17 cellular contexts compared by ENCODE assay signal in the genomic region with DNA sequence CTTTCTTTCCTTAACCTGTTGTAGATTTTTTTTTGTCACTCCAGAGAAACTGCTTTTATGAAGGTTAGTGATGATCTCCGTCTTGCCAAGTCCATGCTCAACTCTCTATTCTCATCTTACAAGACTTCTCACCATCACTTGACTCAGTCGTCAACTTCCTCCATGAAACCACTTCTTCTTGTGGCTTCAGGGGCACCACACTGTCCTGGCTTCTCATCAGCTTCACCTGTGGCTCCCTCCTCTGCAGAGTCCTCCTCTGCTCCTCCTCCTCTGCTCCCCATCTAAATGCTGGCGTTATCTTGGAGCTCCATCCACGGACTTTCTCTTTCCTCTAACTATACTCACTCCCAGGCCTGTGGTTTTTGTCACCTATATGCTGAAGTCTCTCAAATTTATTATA.
DNase-seq lines count a peak whose midpoint lies in the region; ATAC-seq and TF ChIP-seq lines count a peak whose summit lies in the region.
"Had no signal": no experiment of that assay in that cellular context is flagged by ENCODE, and none has a peak within 500 bp of the region (broad histone marks: within the 10 kb centered on the region; RNA-seq: fewer than 3 reads in every experiment).

No MANE protein-coding gene starts in this region.

- peaks cover 25 to 79% (median 54%) of the 10 kb centered on the region in 4 donors for H3K4me1 Mint-ChIP-seq in CD4-positive, CD25-positive, alpha-beta regulatory T cell
- peaks cover 77% of the 10 kb centered on the region for H3K4me1 Mint-ChIP-seq in T-helper 2 cell treated with Interferon-gamma antibody and Interleukin-4, amounts not matched to agents 5 μg/mL and 100 μg/mL, for 36 hours (ENCODE audit: low read depth)
- H3K4me1 Mint-ChIP-seq in memory B cell (peaks cover 32% of the 10 kb centered on the region), glutamatergic neuron (ENCODE audit: low read depth, unreplicated experiment) (peaks cover 2% of the 10 kb centered on the region)

- DNase-seq in SKM-1 treated with dmso at 0.1 percent for 144 hours (lab: John Stamatoyannopoulos, UW; ENCODE audit: unreplicated experiment), result peak; percentile 40
- DNase-seq in SKM-1 (lab: John Stamatoyannopoulos, UW; ENCODE audit: unreplicated experiment), result no peak
- peak in 1 of 3 donors; percentile 47 for DNase-seq in CD4-positive, CD25-positive, alpha-beta regulatory T cell
- peak; percentile 38 for DNase-seq in T-helper 2 cell treated with Interferon-gamma antibody and Interleukin-4, amounts not matched to agents 5 μg/mL and 100 μg/mL, for 36 hours (ENCODE audit: low spot score)
- DNase-seq in memory B cell (ENCODE audit: low spot score in 2 of 2), result peak in 1 of 2 donors; percentile 16
- no peak for DNase-seq in glutamatergic neuron
- no peak for DNase-seq in mesenteric fat pad (ENCODE audit: low spot score)
- no peak for DNase-seq in NCI-H2227 treated with DMSO at 0.1 percent for 48 hours (lab: John Stamatoyannopoulos, UW)
- DNase-seq: activated gamma-delta T cell treated with Interleukin-2 at 50 U/mL for 16 hours, dorsolateral prefrontal cortex, lower lobe of right lung, NCI-H146, NCI-H510A had no signal

- peaks cover 0 to 17% (median 8%) of the 10 kb centered on the region in 7 donors for H3K9me3 Mint-ChIP-seq in CD4-positive, CD25-positive, alpha-beta regulatory T cell
- H3K9me3 Mint-ChIP-seq in T-helper 2 cell treated with Interferon-gamma antibody and Interleukin-4, amounts not matched to agents 5 μg/mL and 100 μg/mL, for 36 hours, result peaks cover 24% of the 10 kb centered on the region
- H3K9me3 Mint-ChIP-seq in memory B cell, result peaks cover 7% of the 10 kb centered on the region
- peaks cover 15% of the 10 kb centered on the region for H3K9me3 Mint-ChIP-seq in glutamatergic neuron (ENCODE audit: unreplicated experiment)

- no peaks in the 10 kb centered on the region for H3K36me3 ChIP-seq in CD4-positive, CD25-positive, alpha-beta regulatory T cell (ENCODE audit: control insufficient read depth, insufficient read depth, low read length)
- H3K36me3 ChIP-seq: esophagus muscularis mucosa, lower lobe of right lung, tibial nerve had no signal

- no peak for ATAC-seq in CD4-positive, CD25-positive, alpha-beta regulatory T cell (ENCODE audit: low read depth in 2 of 2)
- ATAC-seq in memory B cell (ENCODE audit: low read depth), result peak; percentile 61
- ATAC-seq: lower lobe of right lung had no signal

- H3K27me3 ChIP-seq in CD4-positive, CD25-positive, alpha-beta regulatory T cell (ENCODE audit: control insufficient read depth, insufficient read depth, low read length), result no peaks in the 10 kb centered on the region
- H3K27me3 ChIP-seq: dorsolateral prefrontal cortex, esophagus muscularis mucosa, tibial nerve had no signal

- peak overlapping the region in 3 of 4 donors; percentile 2 to 51 (median 6) for H3K4me3 Mint-ChIP-seq in CD4-positive, CD25-positive, alpha-beta regulatory T cell
- peak overlapping the region; percentile 70 for H3K4me3 Mint-ChIP-seq in T-helper 2 cell treated with Interferon-gamma antibody and Interleukin-4, amounts not matched to agents 5 μg/mL and 100 μg/mL, for 36 hours
- H3K4me3 Mint-ChIP-seq in memory B cell (peak overlapping the region; percentile 59), glutamatergic neuron (ENCODE audit: unreplicated experiment) (no peak overlapping the region)

- peaks cover 5 to 11% of the 10 kb centered on the region in 2 experiments for H3K9me3 ChIP-seq in CD4-positive, CD25-positive, alpha-beta regulatory T cell (ENCODE audit: control insufficient read depth in 2 of 2, low read length in 2 of 2)

- H3K4me1 ChIP-seq in CD4-positive, CD25-positive, alpha-beta regulatory T cell (ENCODE audit: control insufficient read depth, insufficient read depth, low read length, poor library complexity, severe bottlenecking), result peaks cover 18% of the 10 kb centered on the region

- H3K27ac ChIP-seq in CD4-positive, CD25-positive, alpha-beta regulatory T cell (ENCODE audit: insufficient read depth, low read length, poor library complexity, severe bottlenecking), result no peak overlapping the region
- H3K27ac ChIP-seq: C4-2B, dorsolateral prefrontal cortex, esophagus muscularis mucosa, HL-60, lower lobe of right lung, tibial nerve had no signal

- H3K4me3 ChIP-seq in CD4-positive, CD25-positive, alpha-beta regulatory T cell (ENCODE audit: low read depth, low read length), result no peak overlapping the region
- H3K4me3 ChIP-seq: dorsolateral prefrontal cortex, esophagus muscularis mucosa, lower lobe of right lung, tibial nerve had no signal

- peaks cover 20% of the 10 kb centered on the region for H3K27me3 Mint-ChIP-seq in CD4-positive, CD25-positive, alpha-beta regulatory T cell
- H3K27me3 Mint-ChIP-seq in T-helper 2 cell treated with Interferon-gamma antibody and Interleukin-4, amounts not matched to agents 5 μg/mL and 100 μg/mL, for 36 hours (ENCODE audit: low read depth), result no peaks in the 10 kb centered on the region
- H3K27me3 Mint-ChIP-seq in memory B cell (no peaks in the 10 kb centered on the region), glutamatergic neuron (ENCODE audit: unreplicated experiment) (no peaks in the 10 kb centered on the region)

- peaks cover 9% of the 10 kb centered on the region for H3K36me3 Mint-ChIP-seq in CD4-positive, CD25-positive, alpha-beta regulatory T cell
- H3K36me3 Mint-ChIP-seq in T-helper 2 cell treated with Interferon-gamma antibody and Interleukin-4, amounts not matched to agents 5 μg/mL and 100 μg/mL, for 36 hours (ENCODE audit: low read depth), result peaks cover 37% of the 10 kb centered on the region
- H3K36me3 Mint-ChIP-seq in memory B cell (peaks cover 17% of the 10 kb centered on the region), glutamatergic neuron (ENCODE audit: unreplicated experiment) (peaks cover 40% of the 10 kb centered on the region)

- TF ChIP-seq CTCF in glutamatergic neuron (IDR thresholded peaks at IDR 0.05; ENCODE audit: partially characterized antibody, unreplicated experiment), result no peak

- H3K27ac Mint-ChIP-seq in CD4-positive, CD25-positive, alpha-beta regulatory T cell, result peak overlapping the region in 2 of 3 donors; percentile 49 to 54
- peak overlapping the region; percentile 49 for H3K27ac Mint-ChIP-seq in T-helper 2 cell treated with Interferon-gamma antibody and Interleukin-4, amounts not matched to agents 5 μg/mL and 100 μg/mL, for 36 hours
- H3K27ac Mint-ChIP-seq in memory B cell (peak overlapping the region; percentile 87), glutamatergic neuron (ENCODE audit: unreplicated experiment) (no peak overlapping the region)

Comparison
In these comparisons a context has a peak if more than half of its experiments do, and no peak if none do; other contexts are left out.
1. DNase-seq: peak in SKM-1 treated with dmso at 0.1 percent for 144 hours (single experiment) and T-helper 2 cell treated with Interferon-gamma antibody and Interleukin-4, amounts not matched to agents 5 μg/mL and 100 μg/mL, for 36 hours (single experiment); none in SKM-1 (single experiment), glutamatergic neuron (single experiment), mesenteric fat pad (single experiment) and NCI-H2227 treated with DMSO at 0.1 percent for 48 hours (single experiment).